In the genomic region with DNA sequence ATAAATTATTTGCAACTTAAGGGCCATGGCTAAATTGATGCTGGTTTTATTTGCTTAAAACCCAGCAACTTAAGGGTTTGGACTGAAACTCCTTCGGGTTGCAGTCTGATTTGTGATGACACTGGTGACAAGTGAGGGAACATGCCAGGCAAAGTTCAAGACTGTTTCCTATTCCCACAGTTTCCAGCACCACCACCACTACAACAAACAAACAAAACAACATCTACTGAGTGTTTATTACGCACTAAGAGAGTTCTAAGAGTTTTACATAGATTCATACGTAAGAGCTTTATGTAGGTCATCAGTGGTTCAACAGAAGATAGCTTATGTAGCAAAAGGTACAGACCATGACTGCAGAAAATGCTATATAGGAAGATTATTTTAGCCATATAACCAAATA, we compare ENCODE assay signal across 10 cellular contexts.
"Had no signal": no experiment of that assay in that cellular context is flagged by ENCODE, and none has a peak within 500 bp of the region (broad histone marks: within the 10 kb centered on the region; RNA-seq: fewer than 3 reads in every experiment).

No MANE protein-coding gene starts in this region.

- H3K4me3 Mint-ChIP-seq: H9, IgD-negative memory B cell had no signal

- H3K9ac ChIP-seq: GM23248, KMS-11 had no signal

- H3K4me3 ChIP-seq: GM23248 had no signal

- H2AFZ ChIP-seq: GM23248 had no signal

- ATAC-seq: HepG2 had no signal

- DNase-seq: GM23248, GOT3, H9, HCEC 1CT, KBM-7 had no signal

- H3K4me2 ChIP-seq: KMS-11 had no signal

- H3K27ac ChIP-seq: GM23248, HL-60, KMS-11 had no signal

- FAIRE-seq: H54, HepG2 had no signal

- H3K27ac Mint-ChIP-seq: H9, IgD-negative memory B cell had no signal

- H3K36me3 Mint-ChIP-seq: IgD-negative memory B cell had no signal

- H3K27me3 Mint-ChIP-seq: IgD-negative memory B cell had no signal

- H3K4me1 Mint-ChIP-seq: H9, IgD-negative memory B cell had no signal
